20 cellular contexts compared by ENCODE assay signal in the genomic region with DNA sequence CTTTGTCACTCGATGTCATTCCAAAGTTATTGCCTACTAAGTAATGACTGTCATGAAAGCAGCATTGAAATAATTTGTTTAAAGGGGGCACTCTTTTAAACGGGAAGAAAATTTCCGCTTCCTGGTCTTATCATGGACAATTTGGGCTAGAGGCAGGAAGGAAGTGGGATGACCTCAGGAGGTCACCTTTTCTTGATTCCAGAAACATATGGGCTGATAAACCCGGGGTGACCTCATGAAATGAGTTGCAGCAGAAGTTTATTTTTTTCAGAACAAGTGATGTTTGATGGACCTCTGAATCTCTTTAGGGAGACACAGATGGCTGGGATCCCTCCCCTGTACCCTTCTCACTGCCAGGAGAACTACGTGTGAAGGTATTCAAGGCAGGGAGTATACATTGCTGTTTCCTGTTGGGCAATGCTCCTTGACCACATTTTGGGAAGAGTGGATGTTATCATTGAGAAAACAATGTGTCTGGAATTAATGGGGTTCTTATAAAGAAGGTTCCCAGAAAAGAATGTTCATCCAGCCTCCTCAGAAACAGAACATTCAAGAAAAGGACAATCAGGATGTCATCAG. TPM values are rescaled to one million over a fixed set of nuclear protein-coding genes. Genes with fewer than 3 reads are reported as not detected.
A peak's percentile ranks its signal among the peaks of the same experiment; 100 is the strongest.
DNase-seq lines count a peak whose midpoint lies in the region; ATAC-seq and TF ChIP-seq lines count a peak whose summit lies in the region.
"Had no signal": no experiment of that assay in that cellular context is flagged by ENCODE, and none has a peak within 500 bp of the region (broad histone marks: within the 10 kb centered on the region; RNA-seq: fewer than 3 reads in every experiment).

No MANE protein-coding gene starts in this region.

- no peaks in the 10 kb centered on the region for H3K9me2 ChIP-seq in GM23248 (ENCODE audit: insufficient read depth)

- H2BK120ac ChIP-seq in neuronal stem cell (ENCODE audit: low read depth, low read length), result no peak overlapping the region

- no peak overlapping the region for H3K14ac ChIP-seq in neuronal stem cell (ENCODE audit: low read length)

- no peak overlapping the region for H3K4me2 ChIP-seq in GM23248 (ENCODE audit: unreplicated experiment)
- no peak overlapping the region for H3K4me2 ChIP-seq in neuronal stem cell (ENCODE audit: insufficient read depth, low read length, poor library complexity, severe bottlenecking)
- H3K4me2 ChIP-seq: A549, KMS-11 had no signal

- H3K4me3 ChIP-seq in ACC112 (ENCODE audit: low read depth, low read length), result no peak overlapping the region
- no peak overlapping the region for H3K4me3 ChIP-seq in GM23248
- no peak overlapping the region for H3K4me3 ChIP-seq in cardiac fibroblast (replicated peaks in 1 of 2; ENCODE audit: low read depth in 2 of 2, low read length in 2 of 2)
- no peak overlapping the region for H3K4me3 ChIP-seq in neuronal stem cell (ENCODE audit: low read length in 2 of 2)
- H3K4me3 ChIP-seq: A549, MG63 had no signal

- H3K9ac ChIP-seq in GM23248, result no peak overlapping the region
- no peak overlapping the region for H3K9ac ChIP-seq in neuronal stem cell (ENCODE audit: low read depth, low read length, poor library complexity)
- H3K9ac ChIP-seq: KMS-11 had no signal

- H3K36me3 ChIP-seq in ACC112 (ENCODE audit: insufficient read depth, low read length) (peaks cover 56% of the 10 kb centered on the region), GM23248 (ENCODE audit: low read depth) (peaks cover 15% of the 10 kb centered on the region; the same call in 1 of the 2 replicates), neuronal stem cell (replicated peaks in 1 of 2; ENCODE audit: control insufficient read depth in 2 of 2, insufficient read depth in 2 of 2, low read length in 2 of 2) (peaks cover 0 to 43% of the 10 kb centered on the region in 2 donors)
- H3K36me3 ChIP-seq: MG63 had no signal

- H4K20me1 ChIP-seq in GM23248 (ENCODE audit: insufficient read depth), result no peaks in the 10 kb centered on the region

- no peak overlapping the region for H3K4ac ChIP-seq in neuronal stem cell (ENCODE audit: low read length)

- no peak overlapping the region for H4K8ac ChIP-seq in neuronal stem cell (ENCODE audit: low read depth, low read length)

- TF ChIP-seq CTCF in cardiac fibroblast (IDR thresholded peaks at IDR 0.05; ENCODE audit: low read depth, low read length) (no peak), omental fat pad (IDR thresholded peaks at IDR 0.05) (no peak)

- in situ Hi-C loops in GM23248 (cut with MboI), result no loop called here

- 57 to 59% methylated on average over 5 of the region's 5 CpGs for WGBS in GM23248 (ENCODE audit: low coverage in 1 of 2, low lambda C conversion rate in 2 of 2, missing lambda C conversion rate in 2 of 2), 2 experiments
- WGBS in neuronal stem cell (ENCODE audit: extremely low coverage in 2 of 2, insufficient read length in 2 of 2, insufficient replicate concordance in 1 of 2), 2 donors, result no CpG with 5 or more reads among the region's 5 CpGs

- H4K91ac ChIP-seq in neuronal stem cell (ENCODE audit: low read depth, low read length, poor library complexity), result no peak overlapping the region

- H3K27me3 ChIP-seq in ACC112 (ENCODE audit: insufficient read depth, low read length), result no peaks in the 10 kb centered on the region
- H3K27me3 ChIP-seq in GM23248 (replicated peaks; ENCODE audit: insufficient read depth), result no peaks in the 10 kb centered on the region
- H3K27me3 ChIP-seq in neuronal stem cell (ENCODE audit: control insufficient read depth in 3 of 3, insufficient read depth in 3 of 3, low read depth in 1 of 3, low read length in 3 of 3), result no peaks in the 10 kb centered on the region
- H3K27me3 ChIP-seq: MG63 had no signal

- H3K79me2 ChIP-seq in ACC112 (ENCODE audit: control insufficient read depth, insufficient read depth, low read length, unreplicated experiment), result peaks cover 13% of the 10 kb centered on the region
- no peaks in the 10 kb centered on the region for H3K79me2 ChIP-seq in GM23248 (ENCODE audit: insufficient read depth)

- no peak overlapping the region for H3K18ac ChIP-seq in neuronal stem cell (ENCODE audit: low read length)

- no peaks in the 10 kb centered on the region for H3K79me1 ChIP-seq in neuronal stem cell (ENCODE audit: low read depth, low read length)

- H2BK5ac ChIP-seq in neuronal stem cell (ENCODE audit: low read length), result no peak overlapping the region

- H3K27ac ChIP-seq in ACC112 (ENCODE audit: low read depth, low read length) (peak overlapping the region; percentile 58), GM23248 (no peak overlapping the region), neuronal stem cell (replicated peaks; ENCODE audit: low read length) (no peak overlapping the region)
- H3K27ac ChIP-seq: A549, KMS-11 had no signal

- no peak for ATAC-seq in omental fat pad (ENCODE audit: low FRiP score)
- ATAC-seq: A549 had no signal

- peaks cover 17% of the 10 kb centered on the region for H3F3A ChIP-seq in GM23248 (ENCODE audit: insufficient read depth)

- H2AFZ ChIP-seq in ACC112 (ENCODE audit: low read length, unreplicated experiment), result no peak overlapping the region
- H2AFZ ChIP-seq in GM23248, result no peak overlapping the region
- H2AFZ ChIP-seq in neuronal stem cell (ENCODE audit: low read length), result no peak overlapping the region

- no peak overlapping the region for H2AK5ac ChIP-seq in neuronal stem cell (ENCODE audit: low read depth, low read length)

- no peak overlapping the region for H2BK12ac ChIP-seq in neuronal stem cell (ENCODE audit: low read length)

- peaks cover 52% of the 10 kb centered on the region for H3K4me1 ChIP-seq in ACC112 (ENCODE audit: control insufficient read depth, insufficient read depth, low read length, unreplicated experiment)
- peaks cover 43% of the 10 kb centered on the region for H3K4me1 ChIP-seq in GM23248 (ENCODE audit: insufficient read depth)
- no peaks in the 10 kb centered on the region for H3K4me1 ChIP-seq in neuronal stem cell (ENCODE audit: control insufficient read depth in 2 of 2, insufficient read depth in 1 of 2, low read depth in 1 of 2, low read length in 2 of 2)
- H3K4me1 ChIP-seq: A549, Caco-2 had no signal

- no peak overlapping the region for H3K23ac ChIP-seq in neuronal stem cell (ENCODE audit: low read depth, low read length, poor library complexity)

- H2BK15ac ChIP-seq in neuronal stem cell (ENCODE audit: low read length), result no peak overlapping the region

- DNase-seq in GM23248 (peak; percentile 14), cardiac fibroblast (ENCODE audit: low read depth in 2 of 2) (peak; percentile 60 to 61), iris pigment epithelial cell (ENCODE audit: low read depth) (peak; percentile 53), neuronal stem cell (ENCODE audit: low spot score) (no peak), omental fat pad (ENCODE audit: low spot score) (no peak), HT-29 (ENCODE audit: low spot score) (no peak), iPS-NIHi7 (ENCODE audit: extremely low spot score) (no peak)
- DNase-seq: AML-193; Caco-2; CD4-positive, CD25-positive, alpha-beta regulatory T cell; DMS153; EL; MG63; NCI-H1417; NCI-H187 treated with DMSO at 0.1 percent for 48 hours; NCI-H69; SHP77 treated with DMSO at 0.1 percent for 48 hours had no signal

- H3K9me3 ChIP-seq in GM23248 (ENCODE audit: low read depth) (no peaks in the 10 kb centered on the region), neuronal stem cell (replicated peaks in 1 of 2; ENCODE audit: control insufficient read depth in 2 of 2, insufficient read depth in 1 of 2, low read depth in 1 of 2, low read length in 2 of 2) (no peaks in the 10 kb centered on the region)
- H3K9me3 ChIP-seq: A549, Caco-2, MG63 had no signal

RNA-seq across cellular contexts. Expression of gene TLR4, which starts 11.3 kb away (rescaled TPM):
- total RNA-seq in GM23248 (2014; rRNA removed; shearing (Covaris generic)), result 11.9 and 13.8 TPM in 2 replicates
- 5.1 TPM in 2 replicates for polyA plus RNA-seq in GM23248 (2016; fragmentation: Nextera tagmentation; extraction: Ambion mirVana)
- polyA plus RNA-seq in neuronal stem cell (2013, experiment 1 of 2), result 0.29 TPM
- polyA plus RNA-seq in neuronal stem cell (2013, experiment 2 of 2), result 0.33 TPM
- total RNA-seq in omental fat pad, result 100 to 1,000 TPM in 3 of 4 donors, 10 to 100 TPM in 1; 89.1 to 129 (median 107) TPM
- 4.3 and 4.5 TPM in 2 replicates for total RNA-seq in HT-29 (2014; rRNA removed; shearing (Covaris generic))
- total RNA-seq: Caco-2 had no signal

Comparison
In these comparisons a context has a peak if more than half of its experiments do, and no peak if none do; other contexts are left out.
1. DNase-seq: peak in GM23248 (single experiment), cardiac fibroblast (2 of 2) and iris pigment epithelial cell (single experiment); none in neuronal stem cell (single experiment), omental fat pad (single experiment), HT-29 (single experiment) and iPS-NIHi7 (single experiment).